Comparison of ENCODE assay signal across 8 cellular contexts in genomic region chr16:28549301-28549899, GRCh38. TPM values are rescaled to one million over a fixed set of nuclear protein-coding genes. Genes with fewer than 3 reads are reported as not detected.
DNase-seq lines count a peak whose midpoint lies in the region; ATAC-seq, FAIRE-seq and TF ChIP-seq lines count a peak whose summit lies in the region.

No MANE protein-coding gene starts in this region.

- H3K36me3 ChIP-seq in heart left ventricle: no peaks in the 10 kb centered on the region
- H3K36me3 ChIP-seq in parathyroid adenoma (ENCODE audit: control insufficient read depth, insufficient read depth, low read length): no peaks in the 10 kb centered on the region

- no peak overlapping the region for H2AFZ ChIP-seq in parathyroid adenoma

- intact Hi-C loops in heart left ventricle (cut with DNase I): loop anchor here in 2 of 10 donors (2.0 to 10.0 kb wide), 2 partner anchors 59 to 75 kb away; partner anchors contain the start of gene NPIPB7 (in 1 of the 2)
- intact Hi-C loops in left cardiac atrium (cut with DNase I): no loop called here

- no peaks in the 10 kb centered on the region for H3K9me3 ChIP-seq in heart left ventricle
- H3K9me3 ChIP-seq in parathyroid adenoma (ENCODE audit: control insufficient read depth, low read length): no peaks in the 10 kb centered on the region

- H3K27me3 ChIP-seq in heart left ventricle (no peaks in the 10 kb centered on the region), parathyroid adenoma (ENCODE audit: control insufficient read depth, insufficient read depth, low read length) (no peaks in the 10 kb centered on the region)

- WGBS in heart left ventricle, 4 donors: 48 to 60% (median 50%) methylated on average over 11 of the region's 11 CpGs

- FAIRE-seq in urothelium cell line (lab: Jason Lieb, UNC): no peak

- H3K4me2 ChIP-seq in parathyroid adenoma (ENCODE audit: low read length): no peak overlapping the region

- peaks cover 1% of the 10 kb centered on the region for H3K79me2 ChIP-seq in parathyroid adenoma

- no peak overlapping the region for H3K27ac ChIP-seq in heart left ventricle
- H3K27ac ChIP-seq in parathyroid adenoma: no peak overlapping the region
- H3K27ac ChIP-seq in caudate nucleus (ENCODE audit: low read depth, low read length): no peak overlapping the region

- TF ChIP-seq CTCF in heart left ventricle (IDR thresholded peaks at IDR 0.05) (peak; percentile 15 to 58 (median 42)), parathyroid adenoma (IDR thresholded peaks at IDR 0.05) (peak; percentile 34)

- peaks cover 0 to 7% (median 3%) of the 10 kb centered on the region in 12 donors for H3K4me1 ChIP-seq in heart left ventricle
- peaks cover under 1% of the 10 kb centered on the region for H3K4me1 ChIP-seq in parathyroid adenoma

- TF ChIP-seq POLR2A in heart left ventricle (IDR thresholded peaks at IDR 0.05): no peak

- ATAC-seq in heart left ventricle (no peak), left cardiac atrium (no peak), GM21515 (IDR thresholded peaks at IDR 0.05; ENCODE audit: unreplicated experiment) (no peak)

- H3K4me3 ChIP-seq in heart left ventricle: no peak overlapping the region
- no peak overlapping the region for H3K4me3 ChIP-seq in parathyroid adenoma (ENCODE audit: low read depth, low read length)

- DNase-seq in heart left ventricle: no peak
- DNase-seq in left cardiac atrium: no peak
- DNase-seq in NCI-H526 treated with DMSO at 0.1 percent for 48 hours (lab: John Stamatoyannopoulos, UW): peak; percentile 27
- peak; percentile 26 for DNase-seq in cerebellum (ENCODE audit: low spot score)
- DNase-seq in caudate nucleus (lab: John Stamatoyannopoulos, UW): no peak
- DNase-seq in urothelium cell line (ENCODE audit: low spot score): no peak

- H3K9ac ChIP-seq in parathyroid adenoma: no peak overlapping the region

RNA-seq across cellular contexts. Expression of gene SGF29, which starts 4.3 kb away (rescaled TPM):
- total RNA-seq in heart left ventricle (10 to 100 TPM; 11.1 to 27.9 (median 15.6) TPM), left cardiac atrium (10 to 100 TPM; 14.5 to 15.8 TPM), cerebellum (10.3 TPM)
- 10 to 100 TPM; 14.4 to 20.9 TPM for polyA plus RNA-seq in heart left ventricle

RNA-seq across cellular contexts. Expression of gene NUPR1, which starts 10.6 kb away (rescaled TPM):
- total RNA-seq in heart left ventricle (10 to 100 TPM in 8 of 9 donors, 1 to 10 TPM in 1; 5.7 to 43.8 (median 26.2) TPM), left cardiac atrium (10 to 100 TPM; 49.3 to 90.2 TPM), cerebellum (0.09 TPM)
- 100 to 1,000 TPM in 1 of 2 donors, 10 to 100 TPM in 1; 64.9 to 103 TPM for polyA plus RNA-seq in heart left ventricle

RNA-seq across cellular contexts. Expression of gene IL27, which starts 42.8 kb away (rescaled TPM):
- total RNA-seq in heart left ventricle (1 to 10 TPM in 1 of 9 donors, not detected in 8; 1.4 TPM), left cardiac atrium (not detected), cerebellum (not detected)
- polyA plus RNA-seq in heart left ventricle: under 1 TPM; 0.07 to 0.34 TPM

RNA-seq across cellular contexts. Expression of gene SULT1A2, which starts 47.5 kb away (rescaled TPM):
- total RNA-seq in heart left ventricle: 1 to 10 TPM in 3 of 9 donors, under 1 TPM in 6; 0.39 to 2.4 (median 0.70) TPM
- under 1 TPM; 0.37 to 0.80 TPM for polyA plus RNA-seq in heart left ventricle
- total RNA-seq in left cardiac atrium: 1 to 10 TPM; 1.3 to 2.1 TPM
- total RNA-seq in cerebellum: 0.73 TPM

RNA-seq across cellular contexts. Expression of gene APOBR, which starts 55.0 kb away (rescaled TPM):
- total RNA-seq in heart left ventricle (1 to 10 TPM in 3 of 9 donors, under 1 TPM in 6; 0.15 to 4.7 (median 0.79) TPM), left cardiac atrium (1 to 10 TPM; 1.1 to 1.4 TPM), cerebellum (0.09 TPM)
- 1 to 10 TPM in 1 of 2 donors, under 1 TPM in 1; 0.50 to 1.4 TPM for polyA plus RNA-seq in heart left ventricle

Comparison
In these comparisons a context has a peak if more than half of its experiments do, and no peak if none do; other contexts are left out.
1. DNase-seq: peak in NCI-H526 treated with DMSO at 0.1 percent for 48 hours (single experiment) and cerebellum (single experiment); none in heart left ventricle (0 of 5), left cardiac atrium (single experiment), caudate nucleus (0 of 61) and urothelium cell line (single experiment).